ENCODE assay signal across 1 cellular context in genomic region chr22:20439556-20439927, GRCh38.
TF ChIP-seq lines count a peak whose summit lies in the region.

No MANE protein-coding gene starts in this region.

TF ChIP-seq in H1, 55 proteins besides CTCF, POLR2A, EP300 and RAD21:
- TF ChIP-seq POLR2AphosphoS5 (IDR thresholded peaks at IDR 0.05; ENCODE audit: low read depth, low read length) (no peak), TBP (IDR thresholded peaks at IDR 0.05; ENCODE audit: low read depth, low read length) (no peak), NRF1 (IDR thresholded peaks at IDR 0.05; ENCODE audit: low read depth, low read length) (no peak), POU5F1 (IDR thresholded peaks at IDR 0.05; ENCODE audit: low read depth, low read length) (no peak), SP1 (IDR thresholded peaks at IDR 0.05; ENCODE audit: low read depth, low read length) (no peak), NANOG (IDR thresholded peaks at IDR 0.05; ENCODE audit: insufficient read depth, low read depth, low read length, poor library complexity, severe bottlenecking) (no peak), KDM4A (IDR thresholded peaks at IDR 0.05; ENCODE audit: low read depth, low read length, severe bottlenecking) (no peak), FOSL1 (IDR thresholded peaks at IDR 0.05; ENCODE audit: insufficient read depth, low read depth, low read length) (no peak), JUN (IDR thresholded peaks at IDR 0.05; ENCODE audit: low read depth, low read length) (no peak), PHF8 (conservative IDR thresholded peaks at IDR 0.05; ENCODE audit: low read depth, low read length) (no peak), CTBP2 (IDR thresholded peaks at IDR 0.05; ENCODE audit: borderline replicate concordance, insufficient read depth, insufficient read length, low read length) (no peak), RXRA (IDR thresholded peaks at IDR 0.05; ENCODE audit: insufficient read depth, low read depth, low read length) (no peak), ASH2L (IDR thresholded peaks at IDR 0.05; ENCODE audit: low read length) (no peak), SP4 (IDR thresholded peaks at IDR 0.05; ENCODE audit: low read length) (no peak), HDAC2 (IDR thresholded peaks at IDR 0.05; ENCODE audit: borderline replicate concordance in 1 of 2, low read depth in 2 of 2, low read length in 2 of 2) (no peak)
